Comparison of ENCODE assay signal across 8 cellular contexts in the genomic region with DNA sequence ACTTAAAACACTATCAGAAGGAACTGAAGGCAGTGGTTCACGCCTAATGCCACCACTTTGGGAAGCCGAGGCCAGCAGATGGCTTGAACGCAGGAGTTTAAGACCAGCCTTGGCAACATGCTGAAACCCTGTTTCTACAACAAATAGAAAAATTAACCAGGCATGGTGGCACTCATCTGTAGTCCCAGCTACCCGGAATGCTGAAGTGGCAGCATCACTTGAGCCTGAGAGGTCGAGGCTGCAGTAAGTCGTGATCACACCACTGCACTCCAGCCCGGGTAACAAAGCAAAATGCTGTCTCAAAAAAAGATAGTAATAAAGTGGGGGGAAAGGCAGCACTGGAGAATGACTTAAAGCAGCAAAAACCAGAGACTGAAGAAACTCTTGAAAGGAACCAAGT. TPM values are rescaled to one million over a fixed set of nuclear protein-coding genes. Genes with fewer than 3 reads are reported as not detected.
A peak's percentile ranks its signal among the peaks of the same experiment; 100 is the strongest.
DNase-seq lines count a peak whose midpoint lies in the region; ATAC-seq lines count a peak whose summit lies in the region.

No MANE protein-coding gene starts in this region.

- no peak for DNase-seq in stimulated activated naive CD8-positive, alpha-beta T cell treated with anti-CD3 and anti-CD28 coated beads, Interleukin-15, amount 100 ng/mL, for 72 hours
- no peak for DNase-seq in activated T-helper 1 cell treated with anti-CD3 and anti-CD28 coated beads, Interleukin-12 subunit alpha, Interleukin-12 subunit beta, Interleukin-2, Interleukin-4 antibody, amounts not matched to agents 30 ng/mL and 10 ng/mL and 1 ng/mL, durations not matched to agents 14 hours and 24 hours and 36 hours (ENCODE audit: low spot score)
- no peak for DNase-seq in memory B cell (ENCODE audit: low spot score in 2 of 2)
- DNase-seq in putamen (ENCODE audit: low spot score): no peak
- no peak for DNase-seq in NCI-H2081 (lab: John Stamatoyannopoulos, UW)
- no peak for DNase-seq in SW 1271 (lab: John Stamatoyannopoulos, UW)

- peaks cover 83% of the 10 kb centered on the region for H3K36me3 Mint-ChIP-seq in stimulated activated naive CD8-positive, alpha-beta T cell treated with anti-CD3 and anti-CD28 coated beads, Interleukin-15, Interleukin-2, amounts not matched to agents 100 ng/mL and 50 ng/mL, for 24 hours (ENCODE audit: low read depth)
- peaks cover 44% of the 10 kb centered on the region for H3K36me3 Mint-ChIP-seq in activated T-helper 1 cell treated with anti-CD3 and anti-CD28 coated beads, Interleukin-12 subunit alpha, Interleukin-12 subunit beta, Interleukin-2, Interleukin-4 antibody, amounts not matched to agents 30 ng/mL and 10 ng/mL and 1 ng/mL, durations not matched to agents 14 hours and 24 hours and 36 hours (ENCODE audit: low read depth)
- H3K36me3 Mint-ChIP-seq in memory B cell: peaks cover 34% of the 10 kb centered on the region

- intact Hi-C loops in activated T-helper 1 cell treated with anti-CD3 and anti-CD28 coated beads, Interleukin-12 subunit alpha, Interleukin-12 subunit beta, Interleukin-2, Interleukin-4 antibody, amounts not matched to agents 30 ng/mL and 10 ng/mL and 1 ng/mL, durations not matched to agents 14 hours and 24 hours and 36 hours (cut with micrococcal nuclease): loop anchor here (1.0 to 5.0 kb wide), 4 partner anchors 16 to 115 kb away; a partner anchor contains a TSS

- peak overlapping the region; percentile 79 for H3K27ac Mint-ChIP-seq in stimulated activated naive CD8-positive, alpha-beta T cell treated with anti-CD3 and anti-CD28 coated beads, Interleukin-15, Interleukin-2, amounts not matched to agents 100 ng/mL and 50 ng/mL, for 24 hours
- no peak overlapping the region for H3K27ac Mint-ChIP-seq in stimulated activated naive CD8-positive, alpha-beta T cell treated with anti-CD3 and anti-CD28 coated beads, Interleukin-15, amount 100 ng/mL, for 72 hours
- peak overlapping the region; percentile 91 for H3K27ac Mint-ChIP-seq in activated T-helper 1 cell treated with anti-CD3 and anti-CD28 coated beads, Interleukin-12 subunit alpha, Interleukin-12 subunit beta, Interleukin-2, Interleukin-4 antibody, amounts not matched to agents 30 ng/mL and 10 ng/mL and 1 ng/mL, durations not matched to agents 14 hours and 24 hours and 36 hours
- H3K27ac Mint-ChIP-seq in memory B cell: peak overlapping the region; percentile 78

- ATAC-seq in stimulated activated naive CD8-positive, alpha-beta T cell treated with anti-CD3 and anti-CD28 coated beads, Interleukin-15, amount 100 ng/mL, for 72 hours: no peak
- ATAC-seq in memory B cell (ENCODE audit: low read depth): no peak
- no peak for ATAC-seq in GM19035 (IDR thresholded peaks at IDR 0.05; ENCODE audit: unreplicated experiment)

- H3K27me3 Mint-ChIP-seq in stimulated activated naive CD8-positive, alpha-beta T cell treated with anti-CD3 and anti-CD28 coated beads, Interleukin-15, Interleukin-2, amounts not matched to agents 100 ng/mL and 50 ng/mL, for 24 hours: no peaks in the 10 kb centered on the region
- no peaks in the 10 kb centered on the region for H3K27me3 Mint-ChIP-seq in stimulated activated naive CD8-positive, alpha-beta T cell treated with anti-CD3 and anti-CD28 coated beads, Interleukin-15, amount 100 ng/mL, for 72 hours
- no peaks in the 10 kb centered on the region for H3K27me3 Mint-ChIP-seq in activated T-helper 1 cell treated with anti-CD3 and anti-CD28 coated beads, Interleukin-12 subunit alpha, Interleukin-12 subunit beta, Interleukin-2, Interleukin-4 antibody, amounts not matched to agents 30 ng/mL and 10 ng/mL and 1 ng/mL, durations not matched to agents 14 hours and 24 hours and 36 hours (ENCODE audit: insufficient read depth)
- no peaks in the 10 kb centered on the region for H3K27me3 Mint-ChIP-seq in memory B cell

- no peak overlapping the region for H3K4me3 Mint-ChIP-seq in stimulated activated naive CD8-positive, alpha-beta T cell treated with anti-CD3 and anti-CD28 coated beads, Interleukin-15, Interleukin-2, amounts not matched to agents 100 ng/mL and 50 ng/mL, for 24 hours
- no peak overlapping the region for H3K4me3 Mint-ChIP-seq in stimulated activated naive CD8-positive, alpha-beta T cell treated with anti-CD3 and anti-CD28 coated beads, Interleukin-15, amount 100 ng/mL, for 72 hours
- H3K4me3 Mint-ChIP-seq in activated T-helper 1 cell treated with anti-CD3 and anti-CD28 coated beads, Interleukin-12 subunit alpha, Interleukin-12 subunit beta, Interleukin-2, Interleukin-4 antibody, amounts not matched to agents 30 ng/mL and 10 ng/mL and 1 ng/mL, durations not matched to agents 14 hours and 24 hours and 36 hours: no peak overlapping the region
- no peak overlapping the region for H3K4me3 Mint-ChIP-seq in memory B cell

- H3K4me1 Mint-ChIP-seq in stimulated activated naive CD8-positive, alpha-beta T cell treated with anti-CD3 and anti-CD28 coated beads, Interleukin-15, Interleukin-2, amounts not matched to agents 100 ng/mL and 50 ng/mL, for 24 hours (ENCODE audit: low read depth): peaks cover 50% of the 10 kb centered on the region
- H3K4me1 Mint-ChIP-seq in stimulated activated naive CD8-positive, alpha-beta T cell treated with anti-CD3 and anti-CD28 coated beads, Interleukin-15, amount 100 ng/mL, for 72 hours: peaks cover 38% of the 10 kb centered on the region
- peaks cover 34% of the 10 kb centered on the region for H3K4me1 Mint-ChIP-seq in activated T-helper 1 cell treated with anti-CD3 and anti-CD28 coated beads, Interleukin-12 subunit alpha, Interleukin-12 subunit beta, Interleukin-2, Interleukin-4 antibody, amounts not matched to agents 30 ng/mL and 10 ng/mL and 1 ng/mL, durations not matched to agents 14 hours and 24 hours and 36 hours (ENCODE audit: low read depth)
- peaks cover 16% of the 10 kb centered on the region for H3K4me1 Mint-ChIP-seq in memory B cell

- H3K9me3 Mint-ChIP-seq in stimulated activated naive CD8-positive, alpha-beta T cell treated with anti-CD3 and anti-CD28 coated beads, Interleukin-15, Interleukin-2, amounts not matched to agents 100 ng/mL and 50 ng/mL, for 24 hours: no peaks in the 10 kb centered on the region
- no peaks in the 10 kb centered on the region for H3K9me3 Mint-ChIP-seq in stimulated activated naive CD8-positive, alpha-beta T cell treated with anti-CD3 and anti-CD28 coated beads, Interleukin-15, amount 100 ng/mL, for 72 hours
- H3K9me3 Mint-ChIP-seq in activated T-helper 1 cell treated with anti-CD3 and anti-CD28 coated beads, Interleukin-12 subunit alpha, Interleukin-12 subunit beta, Interleukin-2, Interleukin-4 antibody, amounts not matched to agents 30 ng/mL and 10 ng/mL and 1 ng/mL, durations not matched to agents 14 hours and 24 hours and 36 hours: no peaks in the 10 kb centered on the region
- no peaks in the 10 kb centered on the region for H3K9me3 Mint-ChIP-seq in memory B cell

RNA-seq across cellular contexts. Expression of a gene that starts 38.2 kb away (rescaled TPM):
- total RNA-seq in activated T-helper 1 cell treated with anti-CD3 and anti-CD28 coated beads, Interleukin-12 subunit alpha, Interleukin-12 subunit beta, Interleukin-2, Interleukin-4 antibody, amounts not matched to agents 30 ng/mL and 10 ng/mL and 1 ng/mL, durations not matched to agents 14 hours and 24 hours and 36 hours: 288 and 290 TPM in 2 replicates

Comparison
In these comparisons a context has a peak if more than half of its experiments do, and no peak if none do; other contexts are left out.
1. H3K27ac Mint-ChIP-seq: peak in stimulated activated naive CD8-positive, alpha-beta T cell treated with anti-CD3 and anti-CD28 coated beads, Interleukin-15, Interleukin-2, amounts not matched to agents 100 ng/mL and 50 ng/mL, for 24 hours (single experiment), activated T-helper 1 cell treated with anti-CD3 and anti-CD28 coated beads, Interleukin-12 subunit alpha, Interleukin-12 subunit beta, Interleukin-2, Interleukin-4 antibody, amounts not matched to agents 30 ng/mL and 10 ng/mL and 1 ng/mL, durations not matched to agents 14 hours and 24 hours and 36 hours (single experiment) and memory B cell (single experiment); none in stimulated activated naive CD8-positive, alpha-beta T cell treated with anti-CD3 and anti-CD28 coated beads, Interleukin-15, amount 100 ng/mL, for 72 hours (0 of 2).